23 cellular contexts compared by ENCODE assay signal in genomic region chr14:97638864-97639263, GRCh38.
DNase-seq lines count a peak whose midpoint lies in the region; ATAC-seq, FAIRE-seq and TF ChIP-seq lines count a peak whose summit lies in the region.
"Had no signal": no experiment of that assay in that cellular context is flagged by ENCODE, and none has a peak within 500 bp of the region (broad histone marks: within the 10 kb centered on the region; RNA-seq: fewer than 3 reads in every experiment).

No MANE protein-coding gene starts in this region.

- no peak for DNase-seq in activated CD8-positive, alpha-beta memory T cell treated with anti-CD3 and anti-CD28 coated beads, Interleukin-2, amount 10 ng/mL, durations not matched to agents 7 days and 5 days
- DNase-seq in activated CD8-positive, alpha-beta memory T cell treated with anti-CD3 and anti-CD28 coated beads, Interleukin-2, amount 50 U/mL, for 48 hours: no peak
- no peak for DNase-seq in CD8-positive, alpha-beta memory T cell
- DNase-seq in natural killer cell (no peak), GM19239 (ENCODE audit: insufficient read length, low spot score) (no peak), Ammon's horn (ENCODE audit: low spot score) (no peak), NCI-H774 (lab: John Stamatoyannopoulos, UW) (no peak)
- DNase-seq: activated CD4-positive, alpha-beta T cell treated with anti-CD3 and anti-CD28 coated beads, Interleukin-2, amount 50 U/mL, for 1 hour; caudate nucleus; dorsolateral prefrontal cortex; head of caudate nucleus; NCI-H1105; NCI-H2029 treated with DMSO at 0.1 percent for 48 hours; NCI-H446; nephron progenitor cell; right lobe of liver; SHP77 treated with DMSO at 0.1 percent for 48 hours; upper lobe of left lung had no signal

- no peak overlapping the region for H3K27ac ChIP-seq in CD8-positive, alpha-beta memory T cell (ENCODE audit: low read depth, low read length)
- H3K27ac ChIP-seq: BLaER1, dorsolateral prefrontal cortex, parathyroid adenoma, right lobe of liver had no signal

- POLR2A ChIA-PET in CD8-positive, alpha-beta memory T cell (lab: Charles Lee): interaction anchor here (0.7 kb wide), 1 partner anchor 341 kb away, joined by 3 read pairs; no protein-coding TSS in a partner anchor

- H3K4me1 ChIP-seq in CD8-positive, alpha-beta memory T cell (ENCODE audit: insufficient read depth, low read length): peaks cover 22% of the 10 kb centered on the region
- H3K4me1 ChIP-seq: BLaER1, parathyroid adenoma, right lobe of liver had no signal

- no peak overlapping the region for H3K4me3 ChIP-seq in CD8-positive, alpha-beta memory T cell (ENCODE audit: low read length)
- H3K4me3 ChIP-seq: BLaER1, dorsolateral prefrontal cortex, right lobe of liver, upper lobe of left lung had no signal

- H3K4me3 Mint-ChIP-seq in activated CD8-positive, alpha-beta memory T cell treated with anti-CD3 and anti-CD28 coated beads, Interleukin-2, amount 10 ng/mL, durations not matched to agents 7 days and 5 days: no peak overlapping the region
- peak overlapping the region in 1 of 7 donors; percentile 21 for H3K4me3 Mint-ChIP-seq in CD8-positive, alpha-beta memory T cell
- H3K4me3 Mint-ChIP-seq in activated T-helper 17 cell treated with anti-CD3 and anti-CD28 coated beads, Interleukin-2, amount 50 U/mL, for 72 hours: peak overlapping the region; percentile 16
- H3K4me3 Mint-ChIP-seq in natural killer cell: no peak overlapping the region
- H3K4me3 Mint-ChIP-seq: nephron progenitor cell had no signal

- H3K27me3 Mint-ChIP-seq in activated CD8-positive, alpha-beta memory T cell treated with anti-CD3 and anti-CD28 coated beads, Interleukin-2, amount 10 ng/mL, durations not matched to agents 7 days and 5 days: peaks cover 4% of the 10 kb centered on the region
- H3K27me3 Mint-ChIP-seq in CD8-positive, alpha-beta memory T cell: peaks cover 0 to 3% of the 10 kb centered on the region in 2 donors
- no peaks in the 10 kb centered on the region for H3K27me3 Mint-ChIP-seq in activated T-helper 17 cell treated with anti-CD3 and anti-CD28 coated beads, Interleukin-2, amount 50 U/mL, for 72 hours
- H3K27me3 Mint-ChIP-seq in natural killer cell (ENCODE audit: low read depth in 2 of 2): peaks cover 0 to 6% of the 10 kb centered on the region in 2 donors

- intact Hi-C loops in natural killer cell (cut with micrococcal nuclease): loop anchor here (5.0 kb wide), 1 partner anchor 68 kb away; no protein-coding TSS in a partner anchor

- ATAC-seq in activated CD8-positive, alpha-beta memory T cell treated with anti-CD3 and anti-CD28 coated beads, Interleukin-2, amount 10 ng/mL, durations not matched to agents 7 days and 5 days: peak; percentile 47
- peak; percentile 66 for ATAC-seq in activated T-helper 17 cell treated with anti-CD3 and anti-CD28 coated beads, Interleukin-2, amount 50 U/mL, for 72 hours (replicated peaks)
- peak; percentile 36 to 67 (median 53) for ATAC-seq in natural killer cell
- ATAC-seq: HepG2, right lobe of liver had no signal

- CTCF ChIA-PET in activated CD8-positive, alpha-beta memory T cell treated with anti-CD3 and anti-CD28 coated beads, Interleukin-2, amount 10 ng/mL, durations not matched to agents 7 days and 5 days (lab: Charles Lee): no interaction called here
- CTCF ChIA-PET in CD8-positive, alpha-beta memory T cell (lab: Charles Lee): no interaction called here

- TF ChIP-seq CTCF in natural killer cell (IDR thresholded peaks at IDR 0.05): no peak

- H3K27ac Mint-ChIP-seq in activated CD8-positive, alpha-beta memory T cell treated with anti-CD3 and anti-CD28 coated beads, Interleukin-2, amount 10 ng/mL, durations not matched to agents 7 days and 5 days: peak overlapping the region; percentile 74
- peak overlapping the region in 6 of 8 donors; percentile 13 to 82 (median 24) for H3K27ac Mint-ChIP-seq in CD8-positive, alpha-beta memory T cell
- H3K27ac Mint-ChIP-seq in activated T-helper 17 cell treated with anti-CD3 and anti-CD28 coated beads, Interleukin-2, amount 50 U/mL, for 72 hours: peak overlapping the region; percentile 76
- H3K27ac Mint-ChIP-seq in natural killer cell: peak overlapping the region; percentile 75 to 78
- H3K27ac Mint-ChIP-seq: nephron progenitor cell had no signal

- H3K4me1 Mint-ChIP-seq in activated CD8-positive, alpha-beta memory T cell treated with anti-CD3 and anti-CD28 coated beads, Interleukin-2, amount 10 ng/mL, durations not matched to agents 7 days and 5 days: peaks cover 50% of the 10 kb centered on the region
- H3K4me1 Mint-ChIP-seq in CD8-positive, alpha-beta memory T cell: peaks cover 37 to 69% (median 68%) of the 10 kb centered on the region in 3 donors
- peaks cover 39% of the 10 kb centered on the region for H3K4me1 Mint-ChIP-seq in activated T-helper 17 cell treated with anti-CD3 and anti-CD28 coated beads, Interleukin-2, amount 50 U/mL, for 72 hours
- H3K4me1 Mint-ChIP-seq in natural killer cell: peaks cover 48 to 66% of the 10 kb centered on the region in 2 donors

- no peaks in the 10 kb centered on the region for H3K9me3 ChIP-seq in CD8-positive, alpha-beta memory T cell (ENCODE audit: low read length)
- H3K9me3 ChIP-seq: BLaER1, right lobe of liver, upper lobe of left lung had no signal

- no peaks in the 10 kb centered on the region for H3K27me3 ChIP-seq in CD8-positive, alpha-beta memory T cell (ENCODE audit: insufficient read depth, low read length, poor library complexity, severe bottlenecking)
- H3K27me3 ChIP-seq: BLaER1, right lobe of liver, upper lobe of left lung had no signal

- H3K36me3 Mint-ChIP-seq in activated CD8-positive, alpha-beta memory T cell treated with anti-CD3 and anti-CD28 coated beads, Interleukin-2, amount 10 ng/mL, durations not matched to agents 7 days and 5 days: peaks cover 7% of the 10 kb centered on the region
- H3K36me3 Mint-ChIP-seq in CD8-positive, alpha-beta memory T cell: peaks cover 0 to 4% (median 0%) of the 10 kb centered on the region in 3 donors
- no peaks in the 10 kb centered on the region for H3K36me3 Mint-ChIP-seq in activated T-helper 17 cell treated with anti-CD3 and anti-CD28 coated beads, Interleukin-2, amount 50 U/mL, for 72 hours (ENCODE audit: low read depth)
- H3K36me3 Mint-ChIP-seq in natural killer cell: no peaks in the 10 kb centered on the region

- FAIRE-seq in GM19239 (lab: Jason Lieb, UNC): no peak
- FAIRE-seq: D721Med, HepG2 had no signal

- no peaks in the 10 kb centered on the region for H3K9me3 Mint-ChIP-seq in activated CD8-positive, alpha-beta memory T cell treated with anti-CD3 and anti-CD28 coated beads, Interleukin-2, amount 10 ng/mL, durations not matched to agents 7 days and 5 days (ENCODE audit: low read depth)
- H3K9me3 Mint-ChIP-seq in CD8-positive, alpha-beta memory T cell: no peaks in the 10 kb centered on the region
- peaks cover 3% of the 10 kb centered on the region for H3K9me3 Mint-ChIP-seq in activated T-helper 17 cell treated with anti-CD3 and anti-CD28 coated beads, Interleukin-2, amount 50 U/mL, for 72 hours
- H3K9me3 Mint-ChIP-seq in natural killer cell: no peaks in the 10 kb centered on the region

- H3K36me3 ChIP-seq in CD8-positive, alpha-beta memory T cell (ENCODE audit: insufficient read depth, low read length): no peaks in the 10 kb centered on the region
- H3K36me3 ChIP-seq: BLaER1, right lobe of liver, upper lobe of left lung had no signal

Comparison
In these comparisons a context has a peak if more than half of its experiments do, and no peak if none do; other contexts are left out.
1. H3K27ac Mint-ChIP-seq: peak in every context shown above with its lines; median percentile 76 in natural killer cell; 76 in activated T-helper 17 cell treated with anti-CD3 and anti-CD28 coated beads, Interleukin-2, amount 50 U/mL, for 72 hours; 74 in activated CD8-positive, alpha-beta memory T cell treated with anti-CD3 and anti-CD28 coated beads, Interleukin-2, amount 10 ng/mL, durations not matched to agents 7 days and 5 days; 24 in CD8-positive, alpha-beta memory T cell.